ENCODE assay signal across 14 cellular contexts in the genomic region with DNA sequence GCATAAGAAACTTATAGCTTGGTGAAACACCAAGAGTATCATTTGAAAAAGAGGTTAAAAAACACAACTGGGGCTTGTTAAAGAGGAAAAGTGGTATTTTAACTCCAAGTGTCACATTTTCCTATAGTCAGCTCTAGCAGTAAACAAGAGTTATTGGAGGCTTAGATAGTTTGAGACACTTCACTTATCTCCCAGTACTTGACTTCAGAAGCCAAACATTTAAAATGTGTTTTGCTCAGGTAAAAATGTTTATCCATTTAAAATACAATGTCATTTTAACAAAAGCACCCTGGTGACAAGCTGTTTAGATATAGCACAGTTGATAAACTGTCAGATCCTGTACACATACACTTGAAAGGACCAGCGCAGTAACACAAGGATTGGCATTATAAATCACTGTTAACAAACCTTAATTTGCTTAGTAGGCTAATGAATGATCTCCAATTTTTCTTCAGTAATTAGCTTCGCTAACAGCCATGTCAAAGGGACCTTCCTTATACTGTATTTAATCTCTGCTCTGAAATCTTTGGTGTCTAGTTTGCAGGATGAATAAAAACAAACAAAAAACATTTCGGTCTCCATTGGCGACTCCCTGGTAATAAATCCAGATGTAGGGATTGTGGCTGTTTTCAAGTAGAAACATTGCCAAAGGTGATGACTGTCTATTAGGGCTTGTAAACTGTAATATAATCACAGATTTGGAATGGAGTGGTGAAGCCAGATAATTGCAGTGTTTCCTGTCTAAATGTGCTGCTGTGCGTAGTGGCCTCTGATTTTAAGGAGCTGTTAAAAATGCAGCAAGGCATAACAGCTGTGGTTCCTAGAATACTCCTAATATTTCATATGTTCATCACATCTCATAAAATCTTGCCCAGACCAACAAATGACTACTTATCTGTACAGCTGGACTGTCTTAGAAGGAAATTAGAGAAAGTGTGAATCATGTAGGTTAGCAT.
DNase-seq lines count a peak whose midpoint lies in the region; ATAC-seq, FAIRE-seq and TF ChIP-seq lines count a peak whose summit lies in the region.
"Had no signal": no experiment of that assay in that cellular context is flagged by ENCODE, and none has a peak within 500 bp of the region (broad histone marks: within the 10 kb centered on the region; RNA-seq: fewer than 3 reads in every experiment).

No MANE protein-coding gene starts in this region.

- peak; percentile 73 for DNase-seq in AG09309 (ENCODE audit: low read depth)
- DNase-seq in HFF-Myc (ENCODE audit: extremely low read depth, low read depth): peak; percentile 12
- peak; percentile 96 for DNase-seq in NCI-H748 treated with DMSO at 0.1 percent for 48 hours (lab: John Stamatoyannopoulos, UW)
- DNase-seq in fibroblast of villous mesenchyme (ENCODE audit: low read depth): peak; percentile 29
- no peak for DNase-seq in HuH-7 (ENCODE audit: low spot score)
- no peak for DNase-seq in stimulated activated naive CD4-positive, alpha-beta T cell (lab: John Stamatoyannopoulos, UW)
- DNase-seq in pancreas: no peak
- DNase-seq in GM19239 (ENCODE audit: insufficient read length, low spot score): no peak
- DNase-seq: activated naive CD4-positive, alpha-beta T cell treated with anti-CD3 and anti-CD28 coated beads, Interleukin-2, amount 50 U/mL, for 16 hours; IMR-90; mesendoderm; stimulated activated CD4-positive, alpha-beta T cell treated with anti-CD3 and anti-CD28 coated beads, Interleukin-1b, Interleukin-23, amount 100 ng/mL, for 48 hours had no signal

- no peaks in the 10 kb centered on the region for H3K27me3 ChIP-seq in pancreas

- H3K36me3 ChIP-seq in pancreas: no peaks in the 10 kb centered on the region

- no peak for TF ChIP-seq CTCF in AG09309 (IDR thresholded peaks at IDR 0.05; ENCODE audit: control insufficient read depth, insufficient read depth, low read depth, low read length, missing control alignments)
- TF ChIP-seq CTCF in HFF-Myc (IDR thresholded peaks at IDR 0.05; ENCODE audit: low read depth, low read length, missing control alignments): no peak
- no peak for TF ChIP-seq CTCF in fibroblast of villous mesenchyme (IDR thresholded peaks at IDR 0.05; ENCODE audit: insufficient read depth, low read depth, low read length)
- no peak for TF ChIP-seq CTCF in pancreas (IDR thresholded peaks at IDR 0.05)

- ATAC-seq in pancreas: no peak
- ATAC-seq: Right ventricle myocardium inferior; stimulated activated effector memory CD8-positive, alpha-beta T cell treated with anti-CD3 and anti-CD28 coated beads, Interleukin-12 subunit alpha, Interleukin-12 subunit beta, amount 100 ng/mL, for 72 hours had no signal

- FAIRE-seq in pancreas (lab: Jason Lieb, UNC): no peak
- no peak for FAIRE-seq in GM19239 (lab: Jason Lieb, UNC)

- H3K4me1 ChIP-seq in pancreas: no peaks in the 10 kb centered on the region

- H3K4me3 ChIP-seq in AG09309 (ENCODE audit: control insufficient read depth, low read depth, low read length) (no peak overlapping the region), HFF-Myc (replicated peaks; ENCODE audit: low read depth, low read length) (no peak overlapping the region), fibroblast of villous mesenchyme (ENCODE audit: low read depth, low read length) (no peak overlapping the region), pancreas (no peak overlapping the region)

- 74 to 80% methylated on average over 5 of the region's 5 CpGs for WGBS in pancreas, 2 donors

- intact Hi-C loops in pancreas (cut with DNase I): no loop called here

- H3K9me3 ChIP-seq in pancreas: no peaks in the 10 kb centered on the region

- no peak overlapping the region for H3K27ac ChIP-seq in pancreas

Comparison
In these comparisons a context has a peak if more than half of its experiments do, and no peak if none do; other contexts are left out.
1. DNase-seq: peak in AG09309 (single experiment), HFF-Myc (single experiment), NCI-H748 treated with DMSO at 0.1 percent for 48 hours (single experiment) and fibroblast of villous mesenchyme (single experiment); none in HuH-7 (single experiment), stimulated activated naive CD4-positive, alpha-beta T cell (0 of 6), pancreas (0 of 6) and GM19239 (single experiment).